In genomic region chr12:56189918-56190694, GRCh38 we compare ENCODE assay signal across 8 cellular contexts. TPM values are rescaled to one million over a fixed set of nuclear protein-coding genes. Genes with fewer than 3 reads are reported as not detected.
DNase-seq lines count a peak whose midpoint lies in the region; ATAC-seq, FAIRE-seq and TF ChIP-seq lines count a peak whose summit lies in the region.

No MANE protein-coding gene starts in this region.

- H3K4me3 ChIP-seq in AG04450 (ENCODE audit: low read depth, low read length) (peak overlapping the region; percentile 88), duodenal mucosa (ENCODE audit: low read depth in 1 of 2, low read length in 2 of 2) (peak overlapping the region; percentile 87 to 90), lower leg skin (ENCODE audit: low read depth, poor library complexity, severe bottlenecking) (peak overlapping the region; percentile 85)

- FAIRE-seq in GM19239 (lab: Jason Lieb, UNC) = peak; percentile 55

- peak; percentile 29 for ATAC-seq in HG03521 (IDR thresholded peaks at IDR 0.05; ENCODE audit: unreplicated experiment)

- H3K27me3 ChIP-seq in AG04450 (ENCODE audit: control insufficient read depth, insufficient read depth, low read length) (no peaks in the 10 kb centered on the region), duodenal mucosa (ENCODE audit: control insufficient read depth in 1 of 2, insufficient read depth in 2 of 2, low read length in 2 of 2) (no peaks in the 10 kb centered on the region)

- POLR2A ChIA-PET in AG04450 (lab: Yijun Ruan, JAX) = interaction anchor here (0.6 to 3.3 kb wide), 16 partner anchors 28 to 498 kb away, joined by 3 to 30 read pairs (median 4); partner anchors contain the start of genes CNPY2, ESYT1, MYL6 and PA2G4
- POLR2A ChIA-PET in activated CD4-positive, alpha-beta memory T cell treated with anti-CD3 and anti-CD28 coated beads, Interleukin-2, amount 10 ng/mL, durations not matched to agents 7 days and 5 days (lab: Charles Lee) = interaction anchor here (0.6 to 5.1 kb wide), 29 partner anchors 11 to 279 kb away, joined by 3 to 114 read pairs (median 7); partner anchors contain the start of genes CNPY2, ESYT1, MYL6 and MYL6B

- H3K27ac Mint-ChIP-seq in activated CD4-positive, alpha-beta memory T cell treated with anti-CD3 and anti-CD28 coated beads, Interleukin-2, amount 10 ng/mL, durations not matched to agents 7 days and 5 days = peak overlapping the region; percentile 94

- peaks cover 4 to 12% of the 10 kb centered on the region in 2 donors for H3K36me3 ChIP-seq in duodenal mucosa (ENCODE audit: control insufficient read depth in 1 of 2, insufficient read depth in 2 of 2, low read length in 2 of 2)

- peak overlapping the region; percentile 91 to 94 for H3K9ac ChIP-seq in duodenal mucosa (ENCODE audit: low read depth in 1 of 2, low read length in 2 of 2)

- H3K27ac ChIP-seq in AG04450 (ENCODE audit: low read depth, low read length) (peak overlapping the region; percentile 83), duodenal mucosa (ENCODE audit: low read depth, low read length) (peak overlapping the region; percentile 80)

- no peaks in the 10 kb centered on the region for H3K9me3 Mint-ChIP-seq in activated CD4-positive, alpha-beta memory T cell treated with anti-CD3 and anti-CD28 coated beads, Interleukin-2, amount 10 ng/mL, durations not matched to agents 7 days and 5 days

- CTCF ChIA-PET in AG04450 (lab: Charles Lee) = interaction anchor here (0.5 to 6.2 kb wide), 35 partner anchors 9 to 452 kb away, joined by 3 to 96 read pairs (median 6); partner anchors contain the start of genes COQ10A, ESYT1, MYL6 and RNF41
- CTCF ChIA-PET in activated CD4-positive, alpha-beta memory T cell treated with anti-CD3 and anti-CD28 coated beads, Interleukin-2, amount 10 ng/mL, durations not matched to agents 7 days and 5 days (lab: Charles Lee) = interaction anchor here (0.7 to 9.6 kb wide), 53 partner anchors 9 to 452 kb away, joined by 3 to 271 read pairs (median 5); partner anchors contain the start of genes ANKRD52, COQ10A, CS and ESYT1

- TF ChIP-seq CTCF in AG04450 (IDR thresholded peaks at IDR 0.05; ENCODE audit: low read depth, low read length) = no peak
- TF ChIP-seq CTCF in lower leg skin (IDR thresholded peaks at IDR 0.05) = no peak

- H3K4me1 Mint-ChIP-seq in activated CD4-positive, alpha-beta memory T cell treated with anti-CD3 and anti-CD28 coated beads, Interleukin-2, amount 10 ng/mL, durations not matched to agents 7 days and 5 days = peaks cover 53% of the 10 kb centered on the region

- H3K27me3 Mint-ChIP-seq in activated CD4-positive, alpha-beta memory T cell treated with anti-CD3 and anti-CD28 coated beads, Interleukin-2, amount 10 ng/mL, durations not matched to agents 7 days and 5 days = no peaks in the 10 kb centered on the region

- peak overlapping the region; percentile 97 for H3K4me3 Mint-ChIP-seq in activated CD4-positive, alpha-beta memory T cell treated with anti-CD3 and anti-CD28 coated beads, Interleukin-2, amount 10 ng/mL, durations not matched to agents 7 days and 5 days

- H3K9me3 ChIP-seq in AG04450 (ENCODE audit: control insufficient read depth, insufficient read depth, low read length) (no peaks in the 10 kb centered on the region), duodenal mucosa (ENCODE audit: control insufficient read depth in 1 of 2, low read length in 2 of 2) (no peaks in the 10 kb centered on the region)

- peaks cover 46% of the 10 kb centered on the region for H3K36me3 Mint-ChIP-seq in activated CD4-positive, alpha-beta memory T cell treated with anti-CD3 and anti-CD28 coated beads, Interleukin-2, amount 10 ng/mL, durations not matched to agents 7 days and 5 days (ENCODE audit: low read depth)

- H3K4me1 ChIP-seq in duodenal mucosa (ENCODE audit: control insufficient read depth in 1 of 2, insufficient read depth in 2 of 2, low read length in 2 of 2) = peaks cover 12 to 20% of the 10 kb centered on the region in 2 donors

- WGBS in lower leg skin, 2 donors = 1% methylated on average over 41 to 42 of the region's 42 CpGs

- TF ChIP-seq POLR2A in lower leg skin (IDR thresholded peaks at IDR 0.05) = no peak

- intact Hi-C loops in lower leg skin (cut with DNase I; ENCODE audit: low total_unique reads) = loop anchor here (5.0 kb wide), 2 partner anchors 63 to 277 kb away; partner anchors contain the start of genes ESYT1 and SPRYD4

- DNase-seq in AG04450 (ENCODE audit: low read depth, low spot score) = peak; percentile 70
- DNase-seq in GM19239 (ENCODE audit: insufficient read length, low spot score) = peak; percentile 62
- DNase-seq in NCI-H748 treated with DMSO at 0.1 percent for 48 hours (lab: John Stamatoyannopoulos, UW) = peak; percentile 73
- DNase-seq in activated CD4-positive, alpha-beta memory T cell treated with anti-CD3 and anti-CD28 coated beads, Interleukin-2, amount 10 ng/mL, durations not matched to agents 7 days and 5 days = peak; percentile 81
- DNase-seq in lower leg skin (ENCODE audit: low spot score in 2 of 2) = peak; percentile 81 to 96
- peak; percentile 84 for DNase-seq in stimulated activated CD4-positive, alpha-beta T cell treated with anti-CD3 and anti-CD28 coated beads, Interleukin-4, amount 100 ng/mL, for 1 hour

RNA-seq across cellular contexts. Expression of gene SMARCC2, which starts 0.8 kb away (rescaled TPM):
- 90.2 and 101 TPM in 2 replicates for polyA plus RNA-seq in AG04450 (2011; rRNA removed)
- 167 and 171 TPM in 2 replicates for polyA minus RNA-seq in AG04450 (2011; rRNA and poly(A)+ RNA removed)
- 100 to 1,000 TPM; 133 to 137 TPM for total RNA-seq in activated CD4-positive, alpha-beta memory T cell treated with anti-CD3 and anti-CD28 coated beads, Interleukin-2, amount 10 ng/mL, durations not matched to agents 7 days and 5 days
- 10 to 100 TPM; 55.3 to 90.5 (median 63.5) TPM for total RNA-seq in lower leg skin

RNA-seq across cellular contexts. Expression of gene RNF41, which starts 31.6 kb away (rescaled TPM):
- polyA plus RNA-seq in AG04450 (2011; rRNA removed) = 97.2 and 123 TPM in 2 replicates
- polyA minus RNA-seq in AG04450 (2011; rRNA and poly(A)+ RNA removed) = 250 and 366 TPM in 2 replicates
- 10 to 100 TPM; 33.8 to 35.2 TPM for total RNA-seq in activated CD4-positive, alpha-beta memory T cell treated with anti-CD3 and anti-CD28 coated beads, Interleukin-2, amount 10 ng/mL, durations not matched to agents 7 days and 5 days
- 10 to 100 TPM; 33.3 to 46.5 (median 42.1) TPM for total RNA-seq in lower leg skin

RNA-seq across cellular contexts. Expression of gene MYL6, which starts 31.9 kb away (rescaled TPM):
- polyA plus RNA-seq in AG04450 (2011; rRNA removed) = 5,661 and 5,957 TPM in 2 replicates
- 1,789 and 1,916 TPM in 2 replicates for polyA minus RNA-seq in AG04450 (2011; rRNA and poly(A)+ RNA removed)
- total RNA-seq in activated CD4-positive, alpha-beta memory T cell treated with anti-CD3 and anti-CD28 coated beads, Interleukin-2, amount 10 ng/mL, durations not matched to agents 7 days and 5 days = 1,000 to 10,000 TPM; 1,594 to 1,602 TPM
- total RNA-seq in lower leg skin = 1,000 to 10,000 TPM in 1 of 4 donors, 100 to 1,000 TPM in 3; 700 to 1,156 (median 824) TPM

RNA-seq across cellular contexts. Expression of gene NABP2, which starts 34.0 kb away (rescaled TPM):
- 46.9 and 52.5 TPM in 2 replicates for polyA plus RNA-seq in AG04450 (2011; rRNA removed)
- polyA minus RNA-seq in AG04450 (2011; rRNA and poly(A)+ RNA removed) = 17.4 and 19.6 TPM in 2 replicates
- 10 to 100 TPM; 49.6 to 52.3 TPM for total RNA-seq in activated CD4-positive, alpha-beta memory T cell treated with anti-CD3 and anti-CD28 coated beads, Interleukin-2, amount 10 ng/mL, durations not matched to agents 7 days and 5 days
- total RNA-seq in lower leg skin = 10 to 100 TPM in 3 of 4 donors, 1 to 10 TPM in 1; 9.9 to 23.1 (median 17.9) TPM

RNA-seq across cellular contexts. Expression of gene MYL6B, which starts 37.7 kb away (rescaled TPM):
- polyA plus RNA-seq in AG04450 (2011; rRNA removed) = 118 and 124 TPM in 2 replicates
- polyA minus RNA-seq in AG04450 (2011; rRNA and poly(A)+ RNA removed) = 51.2 and 67.1 TPM in 2 replicates
- 10 to 100 TPM; 60.4 to 63.2 TPM for total RNA-seq in activated CD4-positive, alpha-beta memory T cell treated with anti-CD3 and anti-CD28 coated beads, Interleukin-2, amount 10 ng/mL, durations not matched to agents 7 days and 5 days
- total RNA-seq in lower leg skin = 10 to 100 TPM in 3 of 4 donors, 1 to 10 TPM in 1; 9.0 to 40.1 (median 22.5) TPM

Comparison
In these comparisons a context has a peak if more than half of its experiments do, and no peak if none do; other contexts are left out.
1. Peak in every context shown above with its lines: DNase-seq, ATAC-seq, H3K4me3 ChIP-seq and H3K27ac ChIP-seq.